1 cellular context compared by ENCODE assay signal in the genomic region with DNA sequence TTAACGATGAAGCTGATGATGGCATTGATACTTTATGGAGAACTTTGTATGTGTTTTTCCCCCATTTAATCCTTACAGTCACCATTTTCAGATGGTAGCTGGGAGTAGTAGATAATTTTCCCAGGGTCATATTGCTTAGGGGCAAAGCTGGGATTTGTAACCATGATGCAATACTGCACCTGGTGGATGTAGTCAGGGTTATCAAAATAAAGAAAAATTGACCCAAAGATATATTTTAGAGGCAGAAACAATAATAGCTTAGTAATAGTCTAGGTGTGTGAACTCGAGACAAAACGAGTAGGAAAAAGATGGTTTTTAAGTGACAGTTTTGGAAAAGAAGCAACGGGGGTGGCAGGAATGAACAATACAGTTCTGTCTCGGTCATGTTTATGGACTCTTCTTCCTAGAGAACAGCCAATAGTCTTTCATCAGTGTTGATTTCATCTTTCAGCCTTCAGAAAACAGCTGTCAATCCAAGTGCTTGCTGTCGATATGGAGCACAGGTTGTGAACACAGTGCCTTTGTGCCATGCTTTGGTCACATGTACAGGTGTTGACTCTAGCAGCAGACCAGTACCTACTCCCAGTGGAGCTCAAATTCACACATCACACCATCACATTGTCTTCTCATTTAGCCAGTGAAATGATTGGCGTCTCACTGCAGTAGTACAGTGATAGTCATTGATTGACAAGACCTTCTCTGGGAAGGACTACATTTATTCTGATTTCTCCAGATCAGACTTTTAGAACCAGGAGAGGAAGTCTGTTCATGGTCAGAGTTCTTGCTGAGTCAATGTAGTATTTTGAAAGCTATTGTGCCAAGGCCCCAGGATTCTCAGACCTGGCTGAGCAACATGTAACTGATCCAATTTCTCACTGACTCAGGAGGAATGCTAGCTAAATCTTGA.
TF ChIP-seq lines count a peak whose summit lies in the region.

No MANE protein-coding gene starts in this region.

TF ChIP-seq in HepG2, 621 proteins besides CTCF, POLR2A, EP300 and RAD21 (continued from another document and continues in another):
- TF ChIP-seq, protein P1, sequence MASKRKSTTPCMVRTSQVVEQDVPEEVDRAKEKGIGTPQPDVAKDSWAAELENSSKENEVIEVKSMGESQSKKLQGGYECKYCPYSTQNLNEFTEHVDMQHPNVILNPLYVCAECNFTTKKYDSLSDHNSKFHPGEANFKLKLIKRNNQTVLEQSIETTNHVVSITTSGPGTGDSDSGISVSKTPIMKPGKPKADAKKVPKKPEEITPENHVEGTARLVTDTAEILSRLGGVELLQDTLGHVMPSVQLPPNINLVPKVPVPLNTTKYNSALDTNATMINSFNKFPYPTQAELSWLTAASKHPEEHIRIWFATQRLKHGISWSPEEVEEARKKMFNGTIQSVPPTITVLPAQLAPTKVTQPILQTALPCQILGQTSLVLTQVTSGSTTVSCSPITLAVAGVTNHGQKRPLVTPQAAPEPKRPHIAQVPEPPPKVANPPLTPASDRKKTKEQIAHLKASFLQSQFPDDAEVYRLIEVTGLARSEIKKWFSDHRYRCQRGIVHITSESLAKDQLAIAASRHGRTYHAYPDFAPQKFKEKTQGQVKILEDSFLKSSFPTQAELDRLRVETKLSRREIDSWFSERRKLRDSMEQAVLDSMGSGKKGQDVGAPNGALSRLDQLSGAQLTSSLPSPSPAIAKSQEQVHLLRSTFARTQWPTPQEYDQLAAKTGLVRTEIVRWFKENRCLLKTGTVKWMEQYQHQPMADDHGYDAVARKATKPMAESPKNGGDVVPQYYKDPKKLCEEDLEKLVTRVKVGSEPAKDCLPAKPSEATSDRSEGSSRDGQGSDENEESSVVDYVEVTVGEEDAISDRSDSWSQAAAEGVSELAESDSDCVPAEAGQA (IDR thresholded peaks at IDR 0.05; ENCODE audit: low read depth), result peak; percentile 75; the same call in 1 of the 2 replicates
- TF ChIP-seq, protein P1 (CRISPR knock-in tag; IDR thresholded peaks at IDR 0.05; ENCODE audit: borderline replicate concordance), result no peak
- no peak for TF ChIP-seq PLRG1 (conservative IDR thresholded peaks at IDR 0.05)
- peak; percentile 70; the same call in 1 of the 2 replicates for TF ChIP-seq ZNF558 (CRISPR knock-in tag; IDR thresholded peaks at IDR 0.05; ENCODE audit: borderline replicate concordance)
- TF ChIP-seq ELF3 (CRISPR knock-in tag; IDR thresholded peaks at IDR 0.05), result peak; percentile 96
- TF ChIP-seq, protein P2, sequence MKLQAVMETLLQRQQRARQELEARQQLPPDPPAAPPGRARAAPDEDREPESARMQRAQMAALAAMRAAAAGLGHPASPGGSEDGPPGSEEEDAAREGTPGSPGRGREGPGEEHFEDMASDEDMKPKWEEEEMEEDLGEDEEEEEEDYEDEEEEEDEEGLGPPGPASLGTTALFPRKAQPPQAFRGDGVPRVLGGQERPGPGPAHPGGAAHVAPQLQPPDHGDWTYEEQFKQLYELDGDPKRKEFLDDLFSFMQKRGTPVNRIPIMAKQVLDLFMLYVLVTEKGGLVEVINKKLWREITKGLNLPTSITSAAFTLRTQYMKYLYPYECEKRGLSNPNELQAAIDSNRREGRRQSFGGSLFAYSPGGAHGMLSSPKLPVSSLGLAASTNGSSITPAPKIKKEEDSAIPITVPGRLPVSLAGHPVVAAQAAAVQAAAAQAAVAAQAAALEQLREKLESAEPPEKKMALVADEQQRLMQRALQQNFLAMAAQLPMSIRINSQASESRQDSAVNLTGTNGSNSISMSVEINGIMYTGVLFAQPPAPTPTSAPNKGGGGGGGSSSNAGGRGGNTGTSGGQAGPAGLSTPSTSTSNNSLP (IDR thresholded peaks at IDR 0.05; ENCODE audit: low read depth, low read length), result peak; percentile 53; the same call in 1 of the 2 replicates
- TF ChIP-seq, protein P3, sequence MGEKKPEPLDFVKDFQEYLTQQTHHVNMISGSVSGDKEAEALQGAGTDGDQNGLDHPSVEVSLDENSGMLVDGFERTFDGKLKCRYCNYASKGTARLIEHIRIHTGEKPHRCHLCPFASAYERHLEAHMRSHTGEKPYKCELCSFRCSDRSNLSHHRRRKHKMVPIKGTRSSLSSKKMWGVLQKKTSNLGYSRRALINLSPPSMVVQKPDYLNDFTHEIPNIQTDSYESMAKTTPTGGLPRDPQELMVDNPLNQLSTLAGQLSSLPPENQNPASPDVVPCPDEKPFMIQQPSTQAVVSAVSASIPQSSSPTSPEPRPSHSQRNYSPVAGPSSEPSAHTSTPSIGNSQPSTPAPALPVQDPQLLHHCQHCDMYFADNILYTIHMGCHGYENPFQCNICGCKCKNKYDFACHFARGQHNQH (CRISPR knock-in tag; IDR thresholded peaks at IDR 0.05), result peak; percentile 100
- TF ChIP-seq, protein P4, sequence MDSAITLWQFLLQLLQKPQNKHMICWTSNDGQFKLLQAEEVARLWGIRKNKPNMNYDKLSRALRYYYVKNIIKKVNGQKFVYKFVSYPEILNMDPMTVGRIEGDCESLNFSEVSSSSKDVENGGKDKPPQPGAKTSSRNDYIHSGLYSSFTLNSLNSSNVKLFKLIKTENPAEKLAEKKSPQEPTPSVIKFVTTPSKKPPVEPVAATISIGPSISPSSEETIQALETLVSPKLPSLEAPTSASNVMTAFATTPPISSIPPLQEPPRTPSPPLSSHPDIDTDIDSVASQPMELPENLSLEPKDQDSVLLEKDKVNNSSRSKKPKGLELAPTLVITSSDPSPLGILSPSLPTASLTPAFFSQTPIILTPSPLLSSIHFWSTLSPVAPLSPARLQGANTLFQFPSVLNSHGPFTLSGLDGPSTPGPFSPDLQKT (CRISPR knock-in tag; IDR thresholded peaks at IDR 0.05; ENCODE audit: borderline replicate concordance), result no peak
- peak; percentile 72 for TF ChIP-seq SALL2 (CRISPR knock-in tag; IDR thresholded peaks at IDR 0.05)
- 0 out of 2 replicates have a peak, but pooled peaks have one; percentile 56 for TF ChIP-seq ZNF251 (CRISPR knock-in tag; IDR thresholded peaks at IDR 0.05)
- TF ChIP-seq ZNF678 (CRISPR knock-in tag; IDR thresholded peaks at IDR 0.05), result no peak
- TF ChIP-seq HNF4A (CRISPR knock-in tag; IDR thresholded peaks at IDR 0.05), result peak; percentile 84
- no peak for TF ChIP-seq ZBTB40 (IDR thresholded peaks at IDR 0.05)
- TF ChIP-seq ZBTB40 (CRISPR knock-in tag; IDR thresholded peaks at IDR 0.05), result peak; percentile 60; the same call in 1 of the 2 replicates
- TF ChIP-seq TOE1 (CRISPR knock-in tag; IDR thresholded peaks at IDR 0.05), result 0 out of 2 replicates have a peak, but pooled peaks have one; percentile 18
- TF ChIP-seq UBTF (CRISPR knock-in tag; IDR thresholded peaks at IDR 0.05), result peak; percentile 35; the same call in 1 of the 2 replicates
- peak; percentile 88 for TF ChIP-seq ZNF441 (CRISPR knock-in tag; IDR thresholded peaks at IDR 0.05; ENCODE audit: borderline replicate concordance)
- peak; percentile 73; the same call in 1 of the 2 replicates for TF ChIP-seq ATF1 (CRISPR knock-in tag; IDR thresholded peaks at IDR 0.05)
- TF ChIP-seq ZBTB7B (CRISPR knock-in tag; IDR thresholded peaks at IDR 0.05), result peak; percentile 12; the same call in 1 of the 2 replicates
- TF ChIP-seq POLR2G (IDR thresholded peaks at IDR 0.05; ENCODE audit: low read depth, low read length), result no peak
- peak; percentile 99 for TF ChIP-seq GATAD2A (CRISPR knock-in tag; IDR thresholded peaks at IDR 0.05)
- no peak for TF ChIP-seq ZNF570 (CRISPR knock-in tag; IDR thresholded peaks at IDR 0.05; ENCODE audit: borderline replicate concordance)
- TF ChIP-seq ZNF879 (CRISPR knock-in tag; IDR thresholded peaks at IDR 0.05), result no peak
- TF ChIP-seq NFE2L2 (IDR thresholded peaks at IDR 0.05; ENCODE audit: low read length), result 0 out of 2 replicates have a peak, but pooled peaks have one; percentile 11
- TF ChIP-seq IRF2 (CRISPR knock-in tag; IDR thresholded peaks at IDR 0.05), result peak; percentile 98
- no peak for TF ChIP-seq BRF2 (CRISPR knock-in tag; IDR thresholded peaks at IDR 0.05)
- peak; percentile 93 for TF ChIP-seq ISL2 (CRISPR knock-in tag; IDR thresholded peaks at IDR 0.05)
- peak; percentile 27; the same call in 1 of the 2 replicates for TF ChIP-seq ZFY (CRISPR knock-in tag; IDR thresholded peaks at IDR 0.05)
